Comparison of ENCODE assay signal across 8 cellular contexts in genomic region chr17:77450742-77451270, GRCh38.
A peak's percentile ranks its signal among the peaks of the same experiment; 100 is the strongest.
DNase-seq lines count a peak whose midpoint lies in the region; ATAC-seq and TF ChIP-seq lines count a peak whose summit lies in the region.

No MANE protein-coding gene starts in this region.

- H3K4me3 ChIP-seq in GM12875 (ENCODE audit: low read depth, low read length) (peak overlapping the region; percentile 78), WERI-Rb-1 (ENCODE audit: low read depth, low read length) (peak overlapping the region; percentile 78), gastroesophageal sphincter (peak overlapping the region; percentile 49 to 59), skeletal muscle cell (ENCODE audit: low read depth, low read length) (peak overlapping the region; percentile 55)

- peaks cover 49% of the 10 kb centered on the region for H3K36me3 ChIP-seq in WERI-Rb-1
- no peaks in the 10 kb centered on the region for H3K36me3 ChIP-seq in gastroesophageal sphincter

- no peak for TF ChIP-seq POLR2A in gastroesophageal sphincter (IDR thresholded peaks at IDR 0.05)

- ATAC-seq in gastroesophageal sphincter (no peak), GM19455 (IDR thresholded peaks at IDR 0.05; ENCODE audit: unreplicated experiment) (no peak), GM18870 (IDR thresholded peaks at IDR 0.05; ENCODE audit: unreplicated experiment) (no peak)

- H3K9me3 ChIP-seq in WERI-Rb-1 (ENCODE audit: severe bottlenecking), result no peaks in the 10 kb centered on the region
- no peaks in the 10 kb centered on the region for H3K9me3 ChIP-seq in gastroesophageal sphincter

- TF ChIP-seq EP300 in gastroesophageal sphincter (IDR thresholded peaks at IDR 0.05), result no peak

- no peaks in the 10 kb centered on the region for H3K27me3 ChIP-seq in WERI-Rb-1 (ENCODE audit: insufficient read depth, low read depth, severe bottlenecking)
- no peaks in the 10 kb centered on the region for H3K27me3 ChIP-seq in gastroesophageal sphincter

- 3% methylated on average over 10 of the region's 11 CpGs; no CpG with 5 or more reads in 1 of the 2 donors for WGBS in gastroesophageal sphincter (ENCODE audit: low coverage in 1 of 2), 2 donors

- peaks cover 3 to 100% (median 66%) of the 10 kb centered on the region in 3 donors for H3K4me1 ChIP-seq in gastroesophageal sphincter

- H3K27ac ChIP-seq in WERI-Rb-1 (peak overlapping the region; percentile 99), gastroesophageal sphincter (peak overlapping the region; percentile 88 to 94 (median 92))

- DNase-seq in WERI-Rb-1, result no peak
- no peak for DNase-seq in skeletal muscle cell (ENCODE audit: low read depth)
- no peak for DNase-seq in DMS 273 (lab: John Stamatoyannopoulos, UW; ENCODE audit: unreplicated experiment)
- no peak for DNase-seq in RPMI8226

- TF ChIP-seq CTCF in GM12875 (IDR thresholded peaks at IDR 0.05; ENCODE audit: borderline replicate concordance, insufficient read depth, low read depth, low read length), result no peak
- no peak for TF ChIP-seq CTCF in WERI-Rb-1 (IDR thresholded peaks at IDR 0.05; ENCODE audit: low read depth, low read length)
- TF ChIP-seq CTCF in gastroesophageal sphincter (IDR thresholded peaks at IDR 0.05), result no peak
